ENCODE assay signal across 9 cellular contexts in the genomic region with DNA sequence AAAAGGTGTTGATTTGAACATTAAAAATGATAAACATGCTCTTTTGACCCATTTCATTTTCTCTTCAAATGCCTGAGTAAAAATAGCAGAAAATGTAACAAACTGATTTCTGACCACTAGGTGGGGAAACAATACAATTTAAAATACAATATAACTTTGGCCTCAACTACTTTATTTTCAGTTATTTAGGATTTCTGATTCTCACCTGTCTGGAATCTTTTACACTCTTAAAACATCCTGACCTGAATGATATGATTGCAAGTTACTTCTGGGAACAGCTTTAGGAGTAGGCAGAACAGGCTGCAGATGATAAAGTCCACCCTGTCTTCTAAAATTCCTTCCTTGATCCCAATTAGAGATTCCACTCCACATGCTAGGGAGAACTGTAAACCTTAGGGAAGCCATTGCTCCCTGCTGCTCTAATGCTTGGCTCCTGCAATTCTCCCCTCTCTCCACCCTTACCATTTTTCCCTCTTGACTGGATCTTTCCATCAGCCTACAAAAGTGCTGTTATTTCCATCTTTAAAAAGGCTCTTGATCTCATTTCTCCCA.
DNase-seq lines count a peak whose midpoint lies in the region; ATAC-seq and TF ChIP-seq lines count a peak whose summit lies in the region.
"Had no signal": no experiment of that assay in that cellular context is flagged by ENCODE, and none has a peak within 500 bp of the region (broad histone marks: within the 10 kb centered on the region; RNA-seq: fewer than 3 reads in every experiment).

No MANE protein-coding gene starts in this region.

- no peaks in the 10 kb centered on the region for H3K36me3 Mint-ChIP-seq in brain
- H3K36me3 Mint-ChIP-seq in nephron (ENCODE audit: low read depth), result no peaks in the 10 kb centered on the region

- TF ChIP-seq CTCF in brain (conservative IDR thresholded peaks at IDR 0.05) (peak; percentile 48 to 49), nephron (IDR thresholded peaks at IDR 0.05; ENCODE audit: unreplicated experiment in 3 of 3) (peak; percentile 22 to 55 (median 36))

- DNase-seq in EL (peak; percentile 41), M059J (ENCODE audit: low read depth) (peak; percentile 36), posterior cingulate gyrus (no peak), NCI-H2196 treated with DMSO at 0.1 percent for 48 hours (lab: John Stamatoyannopoulos, UW; ENCODE audit: unreplicated experiment) (no peak)
- DNase-seq: activated T-cell treated with anti-CD3 and anti-CD28 coated beads, Interleukin-2, amount 50 U/mL, for 4 hours had no signal

- no peaks in the 10 kb centered on the region for H3K9me3 Mint-ChIP-seq in brain
- H3K9me3 Mint-ChIP-seq in nephron, result no peaks in the 10 kb centered on the region
- H3K9me3 Mint-ChIP-seq: activated T-cell treated with anti-CD3 and anti-CD28 coated beads, Interleukin-2, amount 50 U/mL, for 4 hours had no signal

- intact Hi-C loops in posterior cingulate gyrus (cut with DNase I), result loop anchor here (5.0 kb wide), 1 partner anchor 133 kb away; no protein-coding TSS in a partner anchor

- no peaks in the 10 kb centered on the region for H3K4me1 Mint-ChIP-seq in brain
- peaks cover 8% of the 10 kb centered on the region for H3K4me1 Mint-ChIP-seq in nephron

- ATAC-seq in HG02970 (IDR thresholded peaks at IDR 0.05; ENCODE audit: low FRiP score, unreplicated experiment) (no peak), GM21390 (IDR thresholded peaks at IDR 0.05; ENCODE audit: unreplicated experiment) (no peak)

- H3K4me3 Mint-ChIP-seq in brain (no peak overlapping the region), nephron (no peak overlapping the region)
- H3K4me3 Mint-ChIP-seq: activated T-cell treated with anti-CD3 and anti-CD28 coated beads, Interleukin-2, amount 50 U/mL, for 4 hours had no signal

- H3K27ac Mint-ChIP-seq in brain (no peak overlapping the region), nephron (no peak overlapping the region)

- peaks cover 7% of the 10 kb centered on the region for H3K27me3 Mint-ChIP-seq in brain
- H3K27me3 Mint-ChIP-seq in nephron (ENCODE audit: low read depth), result no peaks in the 10 kb centered on the region

Comparison
In these comparisons a context has a peak if more than half of its experiments do, and no peak if none do; other contexts are left out.
1. DNase-seq: peak in EL (single experiment) and M059J (single experiment); none in posterior cingulate gyrus (0 of 10) and NCI-H2196 treated with DMSO at 0.1 percent for 48 hours (single experiment).